In genomic region chr12:67488349-67488748, GRCh38 we compare ENCODE assay signal across 1 cellular context.
TF ChIP-seq lines count a peak whose summit lies in the region.

No MANE protein-coding gene starts in this region.

TF ChIP-seq in Ishikawa, 13 proteins besides CTCF, POLR2A, EP300 and RAD21:
- TF ChIP-seq, protein P1, sequence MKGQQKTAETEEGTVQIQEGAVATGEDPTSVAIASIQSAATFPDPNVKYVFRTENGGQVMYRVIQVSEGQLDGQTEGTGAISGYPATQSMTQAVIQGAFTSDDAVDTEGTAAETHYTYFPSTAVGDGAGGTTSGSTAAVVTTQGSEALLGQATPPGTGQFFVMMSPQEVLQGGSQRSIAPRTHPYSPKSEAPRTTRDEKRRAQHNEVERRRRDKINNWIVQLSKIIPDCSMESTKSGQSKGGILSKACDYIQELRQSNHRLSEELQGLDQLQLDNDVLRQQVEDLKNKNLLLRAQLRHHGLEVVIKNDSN (IDR thresholded peaks at IDR 0.05) = 0 out of 2 replicates have a peak, but pooled peaks have one; percentile 7
TF ChIP-seq in Ishikawa: peak in this region for 1; not testable (repeated sequence) for 12.
